ENCODE assay signal across 18 cellular contexts in genomic region chr2:236706288-236706687, GRCh38.
"Had no signal": no experiment of that assay in that cellular context is flagged by ENCODE, and none has a peak within 500 bp of the region (broad histone marks: within the 10 kb centered on the region; RNA-seq: fewer than 3 reads in every experiment).

No MANE protein-coding gene starts in this region.

- ATAC-seq: activated T-cell treated with anti-CD3 and anti-CD28 coated beads, Interleukin-2, amount 50 U/mL, for 72 hours; natural killer cell had no signal

- DNase-seq: activated CD4-positive, alpha-beta T cell treated with anti-CD3 and anti-CD28 coated beads, Interleukin-2, amount 10 ng/mL, durations not matched to agents 7 days and 5 days; activated CD8-positive, alpha-beta memory T cell treated with anti-CD3 and anti-CD28 coated beads, Interleukin-2, amount 50 U/mL, for 48 hours; activated naive CD4-positive, alpha-beta T cell; activated naive CD8-positive, alpha-beta T cell treated with anti-CD3 and anti-CD28 coated beads, Interleukin-2, amount 10 ng/mL, durations not matched to agents 7 days and 5 days; activated T-cell treated with anti-CD3 and anti-CD28 coated beads, Interleukin-2, amount 50 U/mL, for 72 hours; brain microvascular endothelial cell; cerebellar nuclear complex; effector memory CD4-positive, alpha-beta T cell; foreskin fibroblast; left ventricle myocardium superior; mesenchymal stem cell; natural killer cell; nucleus accumbens; small intestine; stimulated activated CD4-positive, alpha-beta T cell treated with anti-CD3 and anti-CD28 coated beads, Interleukin-4, amount 100 ng/mL, for 4 hours; stimulated activated CD8-positive, alpha-beta memory T cell treated with anti-CD3 and anti-CD28 coated beads, Interleukin-4, amount 100 ng/mL, for 48 hours; stimulated activated naive CD4-positive, alpha-beta T cell treated with Interleukin-2 at 50 U/mL for 16 hours; upper lobe of left lung had no signal
